26 cellular contexts compared by ENCODE assay signal in the genomic region with DNA sequence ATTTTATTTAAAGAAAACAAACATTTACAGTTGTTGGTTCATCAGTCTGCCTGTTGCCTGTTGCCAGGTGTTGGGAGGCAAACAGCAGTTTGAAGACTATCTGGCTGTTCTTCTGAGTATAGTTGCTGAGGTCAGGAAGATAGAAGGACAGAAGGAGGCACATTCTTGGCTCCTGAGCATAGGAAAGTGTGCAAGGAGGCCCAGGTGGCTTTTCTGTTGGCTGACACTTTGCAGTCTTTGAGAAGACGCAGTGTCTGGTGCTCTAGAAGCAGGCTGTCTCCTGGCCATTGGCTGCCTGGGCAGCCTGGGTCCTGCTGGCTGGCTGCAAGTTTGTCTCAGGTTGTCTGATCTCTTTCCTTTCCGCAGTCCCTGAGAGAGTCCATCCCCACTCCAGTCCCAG. TPM values are rescaled to one million over a fixed set of nuclear protein-coding genes. Genes with fewer than 3 reads are reported as not detected.
A peak's percentile ranks its signal among the peaks of the same experiment; 100 is the strongest.
DNase-seq lines count a peak whose midpoint lies in the region; FAIRE-seq and TF ChIP-seq lines count a peak whose summit lies in the region.
"Had no signal": no experiment of that assay in that cellular context is flagged by ENCODE, and none has a peak within 500 bp of the region (broad histone marks: within the 10 kb centered on the region; RNA-seq: fewer than 3 reads in every experiment).

No MANE protein-coding gene starts in this region.

- H3K9me3 ChIP-seq in right atrium auricular region, result no peaks in the 10 kb centered on the region
- no peaks in the 10 kb centered on the region; a peak in 1 of 4 replicates for H3K9me3 ChIP-seq in H1 (ENCODE audit: insufficient read depth in 2 of 2, low read depth in 1 of 2, low read length in 1 of 2)
- H3K9me3 ChIP-seq in suprapubic skin, result no peaks in the 10 kb centered on the region
- H3K9me3 ChIP-seq: BE2C; BLaER1 treated with 17β-estradiol and CSF1 and Interleukin-3, amounts not matched to agents 10 nM and 100 nM; HAP-1 had no signal

- H3K27ac ChIP-seq in right atrium auricular region (no peak overlapping the region), H1 (ENCODE audit: low read depth, low read length) (no peak overlapping the region), suprapubic skin (peak overlapping the region; percentile 15)
- H3K27ac ChIP-seq: 22Rv1; BLaER1 treated with 17β-estradiol and CSF1 and Interleukin-3, amounts not matched to agents 10 nM and 100 nM had no signal

- peak overlapping the region; percentile 35; the same call in 1 of the 2 replicates for H2BK12ac ChIP-seq in H1 (ENCODE audit: low read depth, low read length)

- H4K5ac ChIP-seq in H1 (ENCODE audit: insufficient read length, low read depth, low read length), result no peak overlapping the region

- H3K9me3 Mint-ChIP-seq in nephron, result no peaks in the 10 kb centered on the region
- H3K9me3 Mint-ChIP-seq: CD14-positive monocyte; CD4-positive, alpha-beta T cell; CD8-positive, alpha-beta memory T cell; HFFc6 had no signal

- no peak overlapping the region for H3K4ac ChIP-seq in H1 (replicated peaks; ENCODE audit: insufficient read length, low read depth, low read length)

- H3K79me1 ChIP-seq in H1 (ENCODE audit: low read depth, low read length), result peaks cover 2% of the 10 kb centered on the region

- H2BK120ac ChIP-seq in H1 (replicated peaks; ENCODE audit: low read depth, low read length), result no peak overlapping the region

- TF ChIP-seq POLR2A in H1 (IDR thresholded peaks at IDR 0.05; ENCODE audit: control extremely low read depth in 1 of 2, low read depth in 2 of 2, low read length in 2 of 2), result no peak
- no peak for TF ChIP-seq POLR2A in suprapubic skin (IDR thresholded peaks at IDR 0.05)

- H3K14ac ChIP-seq in H1 (ENCODE audit: insufficient read length), result no peak overlapping the region

- H3K4me3 ChIP-seq in right atrium auricular region (no peak overlapping the region), H1 (ENCODE audit: extremely low read depth in 1 of 4, insufficient read depth in 2 of 4, low read depth in 3 of 4, low read length in 4 of 4) (no peak overlapping the region), suprapubic skin (no peak overlapping the region)
- H3K4me3 ChIP-seq: BLaER1 treated with 17β-estradiol and CSF1 and Interleukin-3, amounts not matched to agents 10 nM and 100 nM; GM12878; GM23338; HAP-1 had no signal

- peaks cover 0 to 3% of the 10 kb centered on the region in 2 experiments; a peak in 1 of 4 replicates for H3K79me2 ChIP-seq in H1 (ENCODE audit: control insufficient read depth in 1 of 2, insufficient read depth in 2 of 2, low read length in 2 of 2)

- peaks cover 5% of the 10 kb centered on the region for H3K27me3 Mint-ChIP-seq in nephron (ENCODE audit: low read depth)
- H3K27me3 Mint-ChIP-seq: CD4-positive, alpha-beta T cell had no signal

- peak overlapping the region; percentile 55; the same call in 1 of the 2 replicates for H2BK5ac ChIP-seq in H1 (ENCODE audit: low read depth, low read length)

- WGBS in H1 (ENCODE audit: extremely low coverage in 1 of 2, insufficient coverage in 1 of 2, insufficient read length in 1 of 2, insufficient replicate concordance in 2 of 2, low coverage in 1 of 2, low lambda C conversion rate in 2 of 2, missing lambda C conversion rate in 1 of 2), 2 experiments, result 84% methylated on average over 2 of the region's 2 CpGs; no CpG with 5 or more reads in 1 of the 2 experiments
- WGBS in suprapubic skin, result 74% methylated on average over 2 of the region's 2 CpGs

- no peaks in the 10 kb centered on the region for H3K27me3 ChIP-seq in right atrium auricular region
- no peaks in the 10 kb centered on the region for H3K27me3 ChIP-seq in H1 (replicated peaks in 1 of 4; ENCODE audit: control insufficient read depth in 3 of 4, extremely low read depth in 1 of 4, insufficient read depth in 3 of 4, low read length in 3 of 4)
- H3K27me3 ChIP-seq in suprapubic skin, result no peaks in the 10 kb centered on the region
- H3K27me3 ChIP-seq: BE2C; BLaER1 treated with 17β-estradiol and CSF1 and Interleukin-3, amounts not matched to agents 10 nM and 100 nM had no signal

- no peak overlapping the region for H3K4me3 Mint-ChIP-seq in nephron
- H3K4me3 Mint-ChIP-seq: CD14-positive monocyte; CD4-positive, alpha-beta T cell; CD8-positive, alpha-beta memory T cell; GM23338; HFFc6 had no signal

- DNase-seq in right atrium auricular region (ENCODE audit: low spot score), result peak; percentile 46
- no peak for DNase-seq in cardiac septum (ENCODE audit: low spot score)
- DNase-seq in H1 (ENCODE audit: low read depth in 1 of 2, low spot score in 2 of 2), result no peak
- DNase-seq in suprapubic skin (ENCODE audit: low spot score in 2 of 2), result no peak
- DNase-seq in GM13976 (ENCODE audit: low spot score), result no peak
- DNase-seq in pons (ENCODE audit: low spot score), result no peak
- DNase-seq in activated gamma-delta T cell (lab: John Stamatoyannopoulos, UW), result no peak
- DNase-seq: BE2C; CD4-positive, alpha-beta T cell; CD8-positive, alpha-beta memory T cell; DMS 273 treated with DMSO at 0.1 percent for 48 hours; DMS79; EL; GDM1; HFFc6 had no signal

- H2AFZ ChIP-seq in H1 (ENCODE audit: low read length), result no peak overlapping the region
- H2AFZ ChIP-seq: GM23338 had no signal

- H2AK5ac ChIP-seq in H1 (ENCODE audit: low read depth, low read length), result no peak overlapping the region; the same call in 1 of the 2 replicates

- no peaks in the 10 kb centered on the region for H4K20me1 ChIP-seq in H1 (replicated peaks in 1 of 2; ENCODE audit: control insufficient read depth in 1 of 2, insufficient read depth in 2 of 2, low read length in 2 of 2)
- H4K20me1 ChIP-seq: BLaER1 treated with 17β-estradiol and CSF1 and Interleukin-3, amounts not matched to agents 10 nM and 100 nM had no signal

- POLR2A ChIA-PET in H1 (lab: Charles Lee; ENCODE audit: partially characterized antibody), result no interaction called here

- H3K4me1 Mint-ChIP-seq in nephron, result peaks cover 86% of the 10 kb centered on the region

- CTCF ChIA-PET in H1 (lab: Charles Lee; ENCODE audit: partially characterized antibody), result no interaction called here

- TF ChIP-seq EP300 in H1 (IDR thresholded peaks at IDR 0.05; ENCODE audit: borderline replicate concordance in 1 of 2, low read depth in 2 of 2, low read length in 2 of 2), result no peak
- TF ChIP-seq EP300 in suprapubic skin (IDR thresholded peaks at IDR 0.05), result no peak

- H3K9ac ChIP-seq in H1 (replicated peaks in 1 of 4; ENCODE audit: extremely low read depth in 1 of 4, low read depth in 3 of 4, low read length in 3 of 4), result no peak overlapping the region
- H3K9ac ChIP-seq: BLaER1 treated with 17β-estradiol and CSF1 and Interleukin-3, amounts not matched to agents 10 nM and 100 nM had no signal

- H4K8ac ChIP-seq in H1 (ENCODE audit: extremely low read depth, insufficient read depth, low read length), result no peak overlapping the region

- TF ChIP-seq CTCF in right atrium auricular region (IDR thresholded peaks at IDR 0.05) (no peak), H1 (IDR thresholded peaks at IDR 0.05; ENCODE audit: control extremely low read depth in 1 of 3, insufficient read depth in 1 of 3, low read depth in 1 of 3, low read length in 3 of 3) (no peak), nephron (IDR thresholded peaks at IDR 0.05; ENCODE audit: unreplicated experiment in 3 of 3) (no peak), suprapubic skin (IDR thresholded peaks at IDR 0.05) (no peak), GM13976 (IDR thresholded peaks at IDR 0.05; ENCODE audit: borderline replicate concordance, control extremely low read depth, extremely low read depth, insufficient read depth, missing control alignments) (no peak)

- in situ Hi-C loops in GM13976 (cut with MboI; ENCODE audit: low sequenced_read_pairs, unreplicated experiment), result loop anchor here (25.0 kb wide), 1 partner anchor 568 kb away; no protein-coding TSS in a partner anchor

- no peak for TF ChIP-seq RAD21 in H1 (IDR thresholded peaks at IDR 0.05 in 1 of 2, conservative IDR thresholded peaks at IDR 0.05 in 1 of 2; ENCODE audit: low read depth in 2 of 2, low read length in 2 of 2)

- no peak overlapping the region for H3K4me2 ChIP-seq in H1 (ENCODE audit: insufficient read depth in 1 of 2, low read depth in 2 of 2, low read length in 2 of 2)
- H3K4me2 ChIP-seq: BLaER1 treated with 17β-estradiol and CSF1 and Interleukin-3, amounts not matched to agents 10 nM and 100 nM; GM23338 had no signal

- peak overlapping the region; percentile 67; the same call in 1 of the 2 replicates for H2BK15ac ChIP-seq in H1 (ENCODE audit: low read length)

- H3K4me1 ChIP-seq in right atrium auricular region (peaks cover 0 to 24% of the 10 kb centered on the region in 2 donors), H1 (replicated peaks in 1 of 4; ENCODE audit: control insufficient read depth in 3 of 4, insufficient read depth in 4 of 4, low read length in 3 of 4) (peaks cover 7 to 18% (median 11%) of the 10 kb centered on the region in 4 experiments), suprapubic skin (peaks cover 87% of the 10 kb centered on the region)
- H3K4me1 ChIP-seq: BE2C; BLaER1 treated with 17β-estradiol and CSF1 and Interleukin-3, amounts not matched to agents 10 nM and 100 nM had no signal

- H3K56ac ChIP-seq in H1 (replicated peaks; ENCODE audit: insufficient read length, low read depth, low read length), result no peak overlapping the region

- H4K91ac ChIP-seq in H1 (replicated peaks; ENCODE audit: insufficient read length, low read length), result no peak overlapping the region

- intact Hi-C loops in cardiac septum (cut with DNase I), result loop anchor here (5.0 kb wide), 1 partner anchor 38 kb away; a partner anchor contains a TSS

- H3K36me3 ChIP-seq in right atrium auricular region (no peaks in the 10 kb centered on the region), H1 (ENCODE audit: control insufficient read depth in 2 of 4, insufficient read depth in 4 of 4, low read length in 3 of 4) (no peaks in the 10 kb centered on the region), suprapubic skin (no peaks in the 10 kb centered on the region)
- H3K36me3 ChIP-seq: BE2C; BLaER1 treated with 17β-estradiol and CSF1 and Interleukin-3, amounts not matched to agents 10 nM and 100 nM; HAP-1 had no signal

- H3K36me3 Mint-ChIP-seq in nephron (ENCODE audit: low read depth), result no peaks in the 10 kb centered on the region
- H3K36me3 Mint-ChIP-seq: CD14-positive monocyte; CD8-positive, alpha-beta memory T cell had no signal

- peak overlapping the region; percentile 84; the same call in 1 of the 2 replicates for H2BK20ac ChIP-seq in H1 (ENCODE audit: low read length)

- H3K23ac ChIP-seq in H1 (ENCODE audit: insufficient read length), result no peak overlapping the region

- 0 out of 2 replicates have a peak overlapping the region, but pooled peaks have one; percentile 19 for H3K18ac ChIP-seq in H1 (ENCODE audit: extremely low read depth, low read length)

- peak overlapping the region in 2 of 3 experiments; percentile 95 to 99 for H3K27ac Mint-ChIP-seq in nephron
- H3K27ac Mint-ChIP-seq: CD4-positive, alpha-beta T cell; CD8-positive, alpha-beta memory T cell; GM23338; HFFc6 had no signal

- FAIRE-seq in H1 (lab: Jason Lieb, UNC), result no peak
- FAIRE-seq: A204.1, D721Med, GM12878, GM18507, H54 had no signal

- H3K23me2 ChIP-seq in H1 (ENCODE audit: low read depth, low read length), result 0 out of 2 replicates have a peak, but pooled peaks cover 3% of the 10 kb centered on the region

RNA-seq across cellular contexts. Expression of a gene that starts 36.4 kb away (rescaled TPM):
- 1 to 10 TPM in 1 of 2 donors, under 1 TPM in 1; 0.90 to 1.2 TPM for total RNA-seq in right atrium auricular region
- total RNA-seq in cardiac septum, result 1.4 TPM
- total RNA-seq in H1 (2021; fragmentation: NEBNext Ultra II Directional; extraction: Animal tissue kit (Norgen Biotek cat#: 25700)), result 0.69 and 0.99 TPM in 2 replicates
- 0.89 and 1.2 TPM in 2 replicates for polyA plus RNA-seq in H1 (2011; rRNA removed)
- 1.7 TPM for polyA plus RNA-seq in H1 (2011; cell fraction: cytosol; rRNA removed)
- 0.67 TPM for polyA plus RNA-seq in H1 (2011; cell fraction: nucleus; rRNA removed)
- polyA plus RNA-seq in H1 (2012, experiment 1 of 2), result 0.69 to 0.93 TPM (median 0.75 TPM) in 4 replicates
- polyA plus RNA-seq in H1 (2012, experiment 2 of 2), result 0.20 TPM
- polyA plus RNA-seq in H1 (2013, experiment 1 of 2), result 1.1 TPM
- 1.2 TPM for polyA plus RNA-seq in H1 (2013, experiment 2 of 2)
- polyA minus RNA-seq in H1 (2011; rRNA and poly(A)+ RNA removed), result 0.76 and 1.3 TPM in 2 replicates
- polyA minus RNA-seq in H1 (2011; cell fraction: cytosol; rRNA and poly(A)+ RNA removed), result not detected
- 3.1 TPM for polyA minus RNA-seq in H1 (2011; cell fraction: nucleus; rRNA and poly(A)+ RNA removed)
- 1 to 10 TPM; 1.1 to 6.1 (median 2.0) TPM for total RNA-seq in suprapubic skin
- total RNA-seq: CD4-positive, alpha-beta T cell had no signal
- polyA plus RNA-seq: CD8-positive, alpha-beta memory T cell had no signal
